ENCODE assay signal across 8 cellular contexts in the genomic region with DNA sequence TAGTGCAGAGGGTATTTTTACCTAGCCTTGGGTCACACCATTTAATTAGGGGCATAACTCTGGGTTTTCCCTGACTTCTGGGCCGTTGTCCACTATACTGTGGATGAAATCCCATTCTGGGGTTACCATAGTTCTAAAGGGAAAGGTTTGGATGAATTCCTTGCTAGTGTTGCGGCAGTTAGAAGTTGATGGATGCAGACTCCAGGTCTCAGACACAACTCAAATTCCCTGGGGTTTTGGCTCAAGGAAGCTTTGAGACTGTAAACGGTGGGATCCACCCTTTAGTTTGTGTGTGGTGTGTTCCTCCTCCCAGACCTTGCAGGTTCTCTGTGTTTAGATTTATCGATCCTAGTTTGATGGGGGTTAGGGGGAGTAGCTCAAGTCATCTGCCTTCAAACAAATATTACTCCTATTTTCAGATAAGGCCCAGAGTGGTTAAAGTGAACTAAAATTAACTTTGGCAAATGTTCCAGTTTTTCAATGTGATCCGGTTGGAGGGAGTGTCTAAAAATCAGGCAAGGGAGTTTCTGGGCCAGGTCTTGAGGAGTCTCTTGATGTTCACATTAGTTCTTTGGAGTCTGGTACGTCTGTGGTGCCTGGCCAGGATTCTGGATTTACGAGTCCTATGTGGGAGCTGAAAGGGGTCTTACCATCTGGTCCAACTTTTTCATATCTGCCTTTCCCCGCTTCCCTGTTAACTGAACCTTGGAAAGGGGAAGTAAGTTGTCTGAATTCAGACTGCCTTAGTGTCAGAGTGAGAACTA. TPM values are rescaled to one million over a fixed set of nuclear protein-coding genes. Genes with fewer than 3 reads are reported as not detected.
DNase-seq lines count a peak whose midpoint lies in the region; ATAC-seq and TF ChIP-seq lines count a peak whose summit lies in the region.

No MANE protein-coding gene starts in this region.

- peaks cover 74% of the 10 kb centered on the region for H3K79me2 ChIP-seq in SK-N-SH (ENCODE audit: insufficient read depth)

- H4K20me1 ChIP-seq in SK-N-SH (ENCODE audit: insufficient read depth): peaks cover 59% of the 10 kb centered on the region

- CTCF ChIA-PET in SK-N-SH (lab: Yijun Ruan, JAX): interaction anchor here (1.7 to 2.7 kb wide), 2 partner anchors 27 to 75 kb away, joined by 7 to 13 read pairs; no protein-coding TSS in a partner anchor

- H3K36me3 ChIP-seq in SK-N-SH (replicated peaks in 1 of 2; ENCODE audit: control insufficient read depth in 1 of 2, insufficient read depth in 2 of 2, low read length in 1 of 2): peaks cover 0 to 6% of the 10 kb centered on the region in 2 experiments

- H3K27me3 ChIP-seq in SK-N-SH (ENCODE audit: insufficient read depth): no peaks in the 10 kb centered on the region

- TF ChIP-seq EP300 in SK-N-SH (IDR thresholded peaks at IDR 0.05; ENCODE audit: borderline replicate concordance in 1 of 2, low read depth in 1 of 2, low read length in 1 of 2): no peak

- no peak overlapping the region for H2AFZ ChIP-seq in SK-N-SH (ENCODE audit: low read depth)

- H3K4me3 ChIP-seq in SK-N-SH (ENCODE audit: low read depth in 2 of 2, low read length in 1 of 2): peak overlapping the region; percentile 87 to 88

- no peak for TF ChIP-seq CTCF in SK-N-SH (IDR thresholded peaks at IDR 0.05)

- peaks cover 21 to 32% of the 10 kb centered on the region in 2 experiments; a peak in 3 of 4 replicates for H3K4me1 ChIP-seq in SK-N-SH (ENCODE audit: control insufficient read depth in 1 of 2, insufficient read depth in 2 of 2, low read depth in 1 of 2, low read length in 1 of 2)

- H3K9me3 ChIP-seq in SK-N-SH: no peaks in the 10 kb centered on the region

- peaks cover 8% of the 10 kb centered on the region for H3F3A ChIP-seq in SK-N-SH (replicated peaks; ENCODE audit: insufficient read depth)

- 33% methylated on average over 7 of the region's 8 CpGs for WGBS in SK-N-SH (ENCODE audit: low lambda C conversion rate)

- H3K9me2 ChIP-seq in SK-N-SH: no peaks in the 10 kb centered on the region

- DNase-seq in SK-N-SH (no peak), SKM-1 treated with dmso at 0.1 percent for 144 hours (lab: John Stamatoyannopoulos, UW; ENCODE audit: unreplicated experiment) (peak; percentile 46), fibroblast of peridontal ligament (ENCODE audit: extremely low read depth) (peak; percentile 39), renal cortical epithelial cell (ENCODE audit: low read depth) (peak; percentile 1)
- DNase-seq in stimulated activated naive CD4-positive, alpha-beta T cell (lab: John Stamatoyannopoulos, UW): no peak

- H3K4me2 ChIP-seq in SK-N-SH: peak overlapping the region; percentile 84

- POLR2A ChIA-PET in SK-N-SH (lab: Yijun Ruan, JAX): interaction anchor here (1.2 to 2.4 kb wide), 2 partner anchors 15 to 27 kb away, joined by 4 to 9 read pairs; no protein-coding TSS in a partner anchor

- ATAC-seq in SK-N-SH treated with all-trans-retinoic acid at 6 μM for 48 hours: no peak
- no peak for ATAC-seq in HG03342 (IDR thresholded peaks at IDR 0.05; ENCODE audit: unreplicated experiment)
- no peak for ATAC-seq in HG03521 (IDR thresholded peaks at IDR 0.05; ENCODE audit: unreplicated experiment)

- H3K27ac ChIP-seq in SK-N-SH (ENCODE audit: low read depth in 2 of 2, low read length in 1 of 2): peak overlapping the region; percentile 94 to 96; a peak in 3 of 4 replicates

- peak overlapping the region; percentile 99 for H3K9ac ChIP-seq in SK-N-SH

- TF ChIP-seq RAD21 in SK-N-SH (IDR thresholded peaks at IDR 0.05; ENCODE audit: low read length): no peak

TF ChIP-seq in SK-N-SH, 30 proteins besides CTCF, POLR2A, EP300 and RAD21 (continues in another document):
- TF ChIP-seq REST (IDR thresholded peaks at IDR 0.05; ENCODE audit: low read depth, low read length) (no peak), MXI1 (IDR thresholded peaks at IDR 0.05; ENCODE audit: low read depth, low read length) (no peak), EZH2phosphoT487 (IDR thresholded peaks at IDR 0.05; ENCODE audit: borderline replicate concordance, low read depth) (no peak), POLR2AphosphoS5 (IDR thresholded peaks at IDR 0.05; ENCODE audit: low read depth, low read length) (no peak), RFX5 (IDR thresholded peaks at IDR 0.05; ENCODE audit: low read length) (no peak), NFIC (IDR thresholded peaks at IDR 0.05; ENCODE audit: borderline replicate concordance) (no peak)
- TF ChIP-seq, protein P1, sequence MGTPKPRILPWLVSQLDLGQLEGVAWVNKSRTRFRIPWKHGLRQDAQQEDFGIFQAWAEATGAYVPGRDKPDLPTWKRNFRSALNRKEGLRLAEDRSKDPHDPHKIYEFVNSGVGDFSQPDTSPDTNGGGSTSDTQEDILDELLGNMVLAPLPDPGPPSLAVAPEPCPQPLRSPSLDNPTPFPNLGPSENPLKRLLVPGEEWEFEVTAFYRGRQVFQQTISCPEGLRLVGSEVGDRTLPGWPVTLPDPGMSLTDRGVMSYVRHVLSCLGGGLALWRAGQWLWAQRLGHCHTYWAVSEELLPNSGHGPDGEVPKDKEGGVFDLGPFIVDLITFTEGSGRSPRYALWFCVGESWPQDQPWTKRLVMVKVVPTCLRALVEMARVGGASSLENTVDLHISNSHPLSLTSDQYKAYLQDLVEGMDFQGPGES (IDR thresholded peaks at IDR 0.05; ENCODE audit: low read depth, low read length): no peak

TF ChIP-seq in SK-N-SH treated with all-trans-retinoic acid at 6 μM for 48 hours, 23 proteins besides CTCF, POLR2A, EP300 and RAD21:
- TF ChIP-seq PPARA (CRISPR knock-in tag; IDR thresholded peaks at IDR 0.05; ENCODE audit: borderline replicate concordance) (no peak), ISL1 (CRISPR knock-in tag; IDR thresholded peaks at IDR 0.05) (no peak), CSRNP3 (CRISPR knock-in tag; IDR thresholded peaks at IDR 0.05) (no peak), BACH2 (CRISPR knock-in tag; IDR thresholded peaks at IDR 0.05; ENCODE audit: borderline replicate concordance) (no peak), CSDC2 (CRISPR knock-in tag; IDR thresholded peaks at IDR 0.05) (no peak), TCF4 (CRISPR knock-in tag; IDR thresholded peaks at IDR 0.05; ENCODE audit: borderline replicate concordance) (no peak), ZNF565 (CRISPR knock-in tag; conservative IDR thresholded peaks at IDR 0.05; ENCODE audit: low read depth) (no peak), GLIS3 (CRISPR knock-in tag; IDR thresholded peaks at IDR 0.05) (no peak), ARNTL (CRISPR knock-in tag; IDR thresholded peaks at IDR 0.05; ENCODE audit: borderline replicate concordance, low read depth) (no peak), CREB5 (CRISPR knock-in tag; IDR thresholded peaks at IDR 0.05; ENCODE audit: low read depth) (no peak), TSHZ2 (CRISPR knock-in tag; IDR thresholded peaks at IDR 0.05) (no peak), RARB (CRISPR knock-in tag; IDR thresholded peaks at IDR 0.05) (no peak)

RNA-seq across cellular contexts. Expression of gene RALY, which starts 1.5 kb away (rescaled TPM):
- 123 and 130 TPM in 2 replicates for polyA plus RNA-seq in SK-N-SH (2012; rRNA removed)
- polyA plus RNA-seq in SK-N-SH (2012; cell fraction: cytosol; rRNA removed): 71.6 and 108 TPM in 2 replicates
- polyA plus RNA-seq in SK-N-SH (2012; cell fraction: nucleus; rRNA removed): 68.3 and 69.8 TPM in 2 replicates
- 61.6 and 68.9 TPM in 2 replicates for total RNA-seq in renal cortical epithelial cell

Comparison
In these comparisons a context has a peak if more than half of its experiments do, and no peak if none do; other contexts are left out.
1. DNase-seq: peak in SKM-1 treated with dmso at 0.1 percent for 144 hours (single experiment), fibroblast of peridontal ligament (single experiment) and renal cortical epithelial cell (single experiment); none in SK-N-SH (single experiment) and stimulated activated naive CD4-positive, alpha-beta T cell (0 of 6).